Comparison of ENCODE assay signal across 10 cellular contexts in the genomic region with DNA sequence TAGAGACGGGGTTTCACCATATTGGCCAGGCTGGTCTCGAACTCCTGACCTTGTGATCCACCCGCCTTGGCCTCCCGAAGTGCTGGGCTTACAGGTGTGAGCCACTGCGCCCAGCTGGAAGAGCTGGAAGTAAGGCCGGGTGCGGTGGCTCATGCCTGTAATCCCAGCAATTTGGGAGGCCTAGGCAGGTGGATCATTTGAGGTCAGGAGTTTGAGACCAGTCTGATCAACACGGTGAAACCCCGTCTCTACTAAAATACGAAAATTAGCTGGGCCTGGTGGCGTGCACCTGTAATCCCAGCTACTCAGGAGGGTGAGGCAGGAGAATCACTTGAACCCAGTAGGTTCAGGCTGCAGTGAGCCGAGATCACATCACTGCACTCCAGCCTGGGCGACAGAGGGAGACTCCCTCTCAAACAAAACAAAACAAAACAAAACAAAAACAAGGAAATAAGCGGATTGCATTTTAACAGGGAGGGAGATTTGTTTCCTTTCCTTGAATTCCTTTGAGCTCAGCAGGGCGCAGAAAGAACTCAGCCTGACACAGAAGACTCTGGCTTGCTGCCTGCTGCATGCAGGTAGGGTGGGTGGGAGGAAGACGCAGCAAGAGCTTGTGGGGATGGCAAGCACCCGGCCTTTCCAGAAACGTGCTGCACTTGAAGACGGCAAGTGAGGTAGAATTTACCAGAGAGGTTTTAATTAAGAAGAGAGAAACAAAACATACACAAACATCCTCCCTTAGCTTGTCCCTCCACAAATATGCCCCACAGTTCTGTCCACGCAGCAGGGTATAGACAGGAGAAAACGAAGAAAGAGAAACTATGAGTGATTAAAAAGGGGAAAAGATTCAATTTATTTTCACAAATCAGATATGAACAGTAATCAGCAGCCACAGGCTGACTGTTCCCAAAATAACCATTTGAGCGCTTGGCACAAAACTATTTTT. TPM values are rescaled to one million over a fixed set of nuclear protein-coding genes. Genes with fewer than 3 reads are reported as not detected.
DNase-seq lines count a peak whose midpoint lies in the region; ATAC-seq and TF ChIP-seq lines count a peak whose summit lies in the region.
"Had no signal": no experiment of that assay in that cellular context is flagged by ENCODE, and none has a peak within 500 bp of the region (broad histone marks: within the 10 kb centered on the region; RNA-seq: fewer than 3 reads in every experiment).

No MANE protein-coding gene starts in this region.

- H3K4me3 ChIP-seq in GM23338 (peak overlapping the region; percentile 41), right cardiac atrium (ENCODE audit: low read length) (no peak overlapping the region), gastrocnemius medialis (peak overlapping the region in 1 of 4 donors; percentile 14), OCI-LY7 (ENCODE audit: low read depth, low read length, poor library complexity, severe bottlenecking) (no peak overlapping the region), lower leg skin (ENCODE audit: low read depth, poor library complexity, severe bottlenecking) (no peak overlapping the region)

- no peaks in the 10 kb centered on the region for H3K9me3 Mint-ChIP-seq in GM23338

- in situ Hi-C loops in gastrocnemius medialis (cut with MboI; ENCODE audit: low sequenced_read_pairs in 4 of 4) = no loop called here

- POLR2A ChIA-PET in OCI-LY7 (lab: Charles Lee) = interaction anchor here (0.6 to 1.3 kb wide), 3 partner anchors 9 to 44 kb away, joined by 3 to 5 read pairs (median 3); no protein-coding TSS in a partner anchor

- DNase-seq in GM23338 (ENCODE audit: low spot score) (peak; percentile 77), right cardiac atrium (peak in 1 of 3 donors; percentile 46), gastrocnemius medialis (no peak), amniotic stem cell (lab: John Stamatoyannopoulos, UW) (no peak), OCI-LY7 (ENCODE audit: low spot score) (no peak), lower leg skin (ENCODE audit: low spot score in 2 of 2) (no peak)
- DNase-seq: activated CD4-positive, CD25-positive, alpha-beta regulatory T cell treated with anti-CD3 and anti-CD28 coated beads, Interleukin-2, amount 50 U/mL, for 72 hours; MV-4-11 had no signal

- H3K4me1 ChIP-seq in GM23338 (ENCODE audit: insufficient read depth) (peaks cover 40% of the 10 kb centered on the region), right cardiac atrium (ENCODE audit: control insufficient read depth, insufficient read depth, low read length) (peaks cover 19% of the 10 kb centered on the region), gastrocnemius medialis (peaks cover 32 to 42% of the 10 kb centered on the region in 2 donors), OCI-LY7 (ENCODE audit: insufficient read depth, low read length, poor library complexity, severe bottlenecking) (peaks cover 9% of the 10 kb centered on the region)

- H3K27ac ChIP-seq in GM23338 (ENCODE audit: low read depth) (peak overlapping the region; percentile 87), angular gyrus (ENCODE audit: low read depth, low read length) (peak overlapping the region; percentile 80), right cardiac atrium (ENCODE audit: low read length) (peak overlapping the region; percentile 61), gastrocnemius medialis (peak overlapping the region; percentile 48 to 61 (median 57)), OCI-LY7 (ENCODE audit: low read depth, low read length, poor library complexity, severe bottlenecking) (no peak overlapping the region)

- peak; percentile 68 for ATAC-seq in GM23338
- no peak for ATAC-seq in right cardiac atrium
- no peak for ATAC-seq in gastrocnemius medialis
- no peak for ATAC-seq in GM19324 (IDR thresholded peaks at IDR 0.05; ENCODE audit: low FRiP score, unreplicated experiment)

- H3K9me3 ChIP-seq in right cardiac atrium (ENCODE audit: control insufficient read depth, low read length) = no peaks in the 10 kb centered on the region
- H3K9me3 ChIP-seq in gastrocnemius medialis = no peaks in the 10 kb centered on the region
- H3K9me3 ChIP-seq in OCI-LY7 (ENCODE audit: low read length) = no peaks in the 10 kb centered on the region

- H3K4me1 Mint-ChIP-seq in GM23338 = peaks cover 63% of the 10 kb centered on the region

- peak overlapping the region; percentile 86 for H3K27ac Mint-ChIP-seq in GM23338

- H2AFZ ChIP-seq in GM23338 = no peak overlapping the region
- no peak overlapping the region for H2AFZ ChIP-seq in OCI-LY7 (ENCODE audit: low read length)

- H3F3A ChIP-seq in GM23338 (replicated peaks; ENCODE audit: low read depth) = peaks cover 10% of the 10 kb centered on the region; the same call in 1 of the 2 replicates

- H3K9me2 ChIP-seq in GM23338 (ENCODE audit: insufficient read depth) = no peaks in the 10 kb centered on the region
- no peaks in the 10 kb centered on the region for H3K9me2 ChIP-seq in OCI-LY7 (ENCODE audit: insufficient read depth, low read length)

- peak overlapping the region; percentile 47 for H3K4me3 Mint-ChIP-seq in GM23338

- CTCF ChIA-PET in OCI-LY7 (lab: Charles Lee; ENCODE audit: unreplicated experiment) = interaction anchor here (0.6 kb wide), 1 partner anchor 358 kb away, joined by 4 read pairs; no protein-coding TSS in a partner anchor

- H3K79me2 ChIP-seq in GM23338 (replicated peaks; ENCODE audit: insufficient read depth) (no peaks in the 10 kb centered on the region), OCI-LY7 (ENCODE audit: insufficient read depth, low read depth, low read length) (no peaks in the 10 kb centered on the region)

- H3K36me3 Mint-ChIP-seq in GM23338 (ENCODE audit: low read depth) = peaks cover 12% of the 10 kb centered on the region; the same call in 2 of the 3 replicates

- WGBS in right cardiac atrium = 56% methylated on average over 22 of the region's 22 CpGs
- 68 to 70% methylated on average over 22 of the region's 22 CpGs for WGBS in lower leg skin, 2 donors

- no TSS peak for BruUV-seq in OCI-LY7 (replicated peaks; lab: Mats Ljungman, UMichigan)

- TF ChIP-seq POLR2A in gastrocnemius medialis (IDR thresholded peaks at IDR 0.05) (no peak), lower leg skin (IDR thresholded peaks at IDR 0.05) (no peak)

- H3K36me3 ChIP-seq in GM23338 (ENCODE audit: insufficient read depth) (no peaks in the 10 kb centered on the region), gastrocnemius medialis (peaks cover 0 to 4% of the 10 kb centered on the region in 2 donors), OCI-LY7 (ENCODE audit: insufficient read depth, low read length) (peaks cover 3% of the 10 kb centered on the region; the same call in 1 of the 2 replicates)

- H4K20me1 ChIP-seq in GM23338 (replicated peaks; ENCODE audit: insufficient read depth) (no peaks in the 10 kb centered on the region), OCI-LY7 (ENCODE audit: insufficient read depth, low read length) (no peaks in the 10 kb centered on the region)

- H3K27me3 ChIP-seq in GM23338 (ENCODE audit: insufficient read depth) (no peaks in the 10 kb centered on the region), right cardiac atrium (ENCODE audit: control insufficient read depth, insufficient read depth) (no peaks in the 10 kb centered on the region), gastrocnemius medialis (no peaks in the 10 kb centered on the region)

- peaks cover 32% of the 10 kb centered on the region for H3K27me3 Mint-ChIP-seq in GM23338 (ENCODE audit: insufficient read depth, low read depth, poor library complexity)

- intact Hi-C loops in right cardiac atrium (cut with DNase I) = no loop called here
- intact Hi-C loops in gastrocnemius medialis (cut with DNase I; ENCODE audit: low total_unique reads) = no loop called here
- intact Hi-C loops in OCI-LY7 (cut with micrococcal nuclease; ENCODE audit: unreplicated experiment) = no loop called here
- intact Hi-C loops in lower leg skin (cut with DNase I; ENCODE audit: low total_unique reads) = no loop called here

- peak overlapping the region; percentile 47 for H3K4me2 ChIP-seq in GM23338
- no peak overlapping the region for H3K4me2 ChIP-seq in OCI-LY7 (ENCODE audit: low read length)

- no peak for TF ChIP-seq CTCF in GM23338 (conservative IDR thresholded peaks at IDR 0.05; ENCODE audit: low read depth in 2 of 2)
- no peak for TF ChIP-seq CTCF in gastrocnemius medialis (IDR thresholded peaks at IDR 0.05 in 4 of 5, conservative IDR thresholded peaks at IDR 0.05 in 1 of 5)
- no peak for TF ChIP-seq CTCF in OCI-LY7 (conservative IDR thresholded peaks at IDR 0.05; ENCODE audit: low read length)
- TF ChIP-seq CTCF in lower leg skin (IDR thresholded peaks at IDR 0.05) = no peak

TF ChIP-seq in GM23338, 12 proteins besides CTCF, POLR2A, EP300 and RAD21:
- no peak for TF ChIP-seq POLR2AphosphoS5 (IDR thresholded peaks at IDR 0.05; ENCODE audit: low read depth)
- TF ChIP-seq, protein P1, sequence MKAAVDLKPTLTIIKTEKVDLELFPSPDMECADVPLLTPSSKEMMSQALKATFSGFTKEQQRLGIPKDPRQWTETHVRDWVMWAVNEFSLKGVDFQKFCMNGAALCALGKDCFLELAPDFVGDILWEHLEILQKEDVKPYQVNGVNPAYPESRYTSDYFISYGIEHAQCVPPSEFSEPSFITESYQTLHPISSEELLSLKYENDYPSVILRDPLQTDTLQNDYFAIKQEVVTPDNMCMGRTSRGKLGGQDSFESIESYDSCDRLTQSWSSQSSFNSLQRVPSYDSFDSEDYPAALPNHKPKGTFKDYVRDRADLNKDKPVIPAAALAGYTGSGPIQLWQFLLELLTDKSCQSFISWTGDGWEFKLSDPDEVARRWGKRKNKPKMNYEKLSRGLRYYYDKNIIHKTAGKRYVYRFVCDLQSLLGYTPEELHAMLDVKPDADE (IDR thresholded peaks at IDR 0.05) = peak; percentile 44; the same call in 1 of the 2 replicates

RNA-seq across cellular contexts. Expression of a gene that starts 40.8 kb away (rescaled TPM):
- 654 and 734 TPM in 2 replicates for total RNA-seq in GM23338 (2014; rRNA removed; shearing (Covaris generic))
- polyA plus RNA-seq in GM23338 (2016; fragmentation: Nextera tagmentation; extraction: Ambion mirVana) (135 and 146 TPM in 2 replicates), right cardiac atrium (9.7 TPM)
- total RNA-seq in right cardiac atrium (10 to 100 TPM; 13.4 to 21.1 (median 16.9) TPM), gastrocnemius medialis (1 to 10 TPM; 1.6 to 4.7 (median 2.9) TPM), OCI-LY7 (2022) (0.19 TPM in 1 of 2 replicates, not detected in the other), lower leg skin (100 to 1,000 TPM in 3 of 4 donors, 10 to 100 TPM in 1; 88.7 to 114 (median 106) TPM)
- 0.10 TPM in 1 of 2 replicates, not detected in the other for total RNA-seq in OCI-LY7 (2014; rRNA removed; shearing (Covaris generic))

Comparison
In these comparisons a context has a peak if more than half of its experiments do, and no peak if none do; other contexts are left out.
1. RNA of a gene that starts 40.8 kb away (total RNA-seq): 654 to 734 TPM in GM23338 and 88.7 to 114 TPM in lower leg skin; 13.4 to 21.1 TPM in right cardiac atrium, 1.6 to 4.7 TPM in gastrocnemius medialis and 0.10 to 0.19 TPM in OCI-LY7; every median in the first group is over 4 times any median in the second.